ENCODE assay signal across 8 cellular contexts in genomic region chr10:18651324-18652007, GRCh38. TPM values are rescaled to one million over a fixed set of nuclear protein-coding genes. Genes with fewer than 3 reads are reported as not detected.
DNase-seq lines count a peak whose midpoint lies in the region; ATAC-seq, FAIRE-seq and TF ChIP-seq lines count a peak whose summit lies in the region.

NSUN6 (minus strand) TSS chr10:18651587; CDS start chr10:18651203, 384 bp downstream.

- H3K4me1 Mint-ChIP-seq in HFFc6 (ENCODE audit: low read depth): peaks cover 27% of the 10 kb centered on the region
- H3K4me1 Mint-ChIP-seq in activated naive CD8-positive, alpha-beta T cell treated with anti-CD3 and anti-CD28 coated beads for 36 hours: peaks cover 25% of the 10 kb centered on the region

- peak in 1 of 2 donors; percentile 68 for TF ChIP-seq POLR2A in tibial nerve (IDR thresholded peaks at IDR 0.05)

- WGBS in pancreas, 2 donors: 1% methylated on average over 38 to 39 of the region's 39 CpGs
- 0 to 1% methylated on average over 39 of the region's 39 CpGs for WGBS in tibial nerve, 2 donors

- H3K4me3 ChIP-seq in SU-DHL-6 (ENCODE audit: insufficient read depth, low read length, poor library complexity, severe bottlenecking) (peak within 1 kb of the TSS; percentile 98), pancreas (peak within 1 kb of the TSS; percentile 47 to 67 (median 56)), tibial nerve (peak within 1 kb of the TSS; percentile 61 to 74 (median 63))

- H3K9me3 Mint-ChIP-seq in HFFc6: no peaks in the 10 kb centered on the region
- H3K9me3 Mint-ChIP-seq in activated naive CD8-positive, alpha-beta T cell treated with anti-CD3 and anti-CD28 coated beads for 36 hours: no peaks in the 10 kb centered on the region

- ATAC-seq in Right ventricle myocardium superior (ENCODE audit: poor library complexity): peak; percentile 99
- ATAC-seq in pancreas: peak; percentile 98 to 99 (median 99)

- H3K9ac ChIP-seq in SU-DHL-6 (ENCODE audit: low read length): peak within 1 kb of the TSS; percentile 87

- no peaks in the 10 kb centered on the region for H4K20me1 ChIP-seq in SU-DHL-6 (ENCODE audit: low read depth, low read length)

- peak within 1 kb of the TSS; percentile 52 for H2AFZ ChIP-seq in SU-DHL-6 (ENCODE audit: low read depth, low read length, severe bottlenecking)

- peak within 1 kb of the TSS; percentile 96 for H3K27ac Mint-ChIP-seq in HFFc6
- peak within 1 kb of the TSS; percentile 95 for H3K27ac Mint-ChIP-seq in activated naive CD8-positive, alpha-beta T cell treated with anti-CD3 and anti-CD28 coated beads for 36 hours

- peak within 1 kb of the TSS; percentile 98 for H3K4me2 ChIP-seq in SU-DHL-6 (ENCODE audit: low read depth, low read length, poor library complexity, severe bottlenecking)

- DNase-seq in GM10248 (ENCODE audit: extremely low spot score) (peak; percentile 86), HFFc6 (peak; percentile 82), NCI-H1048 (lab: John Stamatoyannopoulos, UW) (peak; percentile 61), Right ventricle myocardium superior (peak; percentile 94), pancreas (peak; percentile 92 to 94 (median 92)), tibial nerve (ENCODE audit: low spot score in 2 of 2) (peak; percentile 81 to 88)
- peak; percentile 90 for DNase-seq in activated naive CD8-positive, alpha-beta T cell treated with anti-CD3 and anti-CD28 coated beads for 36 hours

- H3K36me3 ChIP-seq in SU-DHL-6 (ENCODE audit: low read length): peaks cover 5% of the 10 kb centered on the region; the same call in 1 of the 2 replicates
- peaks cover 0 to 5% (median 0%) of the 10 kb centered on the region in 3 donors for H3K36me3 ChIP-seq in pancreas
- peaks cover 0 to 6% (median 2%) of the 10 kb centered on the region in 3 donors for H3K36me3 ChIP-seq in tibial nerve

- TF ChIP-seq CTCF in GM10248 (IDR thresholded peaks at IDR 0.05; ENCODE audit: control extremely low read depth, extremely low read depth, low read depth, missing control alignments): no peak
- TF ChIP-seq CTCF in HFFc6 (IDR thresholded peaks at IDR 0.05): peak; percentile 29; the same call in 1 of the 2 replicates
- TF ChIP-seq CTCF in SU-DHL-6 (IDR thresholded peaks at IDR 0.05; ENCODE audit: insufficient read depth, low read length, poor library complexity, severe bottlenecking): no peak
- TF ChIP-seq CTCF in pancreas (IDR thresholded peaks at IDR 0.05): no peak
- TF ChIP-seq CTCF in tibial nerve (IDR thresholded peaks at IDR 0.05): peak in 2 of 5 experiments; percentile 8 to 28

- peak within 1 kb of the TSS; percentile 99 for H3K4me3 Mint-ChIP-seq in HFFc6
- H3K4me3 Mint-ChIP-seq in activated naive CD8-positive, alpha-beta T cell treated with anti-CD3 and anti-CD28 coated beads for 36 hours: peak within 1 kb of the TSS; percentile 95

- FAIRE-seq in pancreas (lab: Jason Lieb, UNC): peak; percentile 45

- H3K36me3 Mint-ChIP-seq in HFFc6 (ENCODE audit: low read depth): no peaks in the 10 kb centered on the region
- H3K36me3 Mint-ChIP-seq in activated naive CD8-positive, alpha-beta T cell treated with anti-CD3 and anti-CD28 coated beads for 36 hours: peaks cover 12% of the 10 kb centered on the region

- H3K9me3 ChIP-seq in SU-DHL-6 (ENCODE audit: insufficient read depth, low read length) (no peaks in the 10 kb centered on the region), pancreas (no peaks in the 10 kb centered on the region), tibial nerve (no peaks in the 10 kb centered on the region)

- H3K79me2 ChIP-seq in SU-DHL-6 (ENCODE audit: insufficient read depth, low read length): peaks cover 39% of the 10 kb centered on the region

- TF ChIP-seq EP300 in tibial nerve (IDR thresholded peaks at IDR 0.05): peak; percentile 89 to 96

- H3K27ac ChIP-seq in SU-DHL-6 (ENCODE audit: low read depth, low read length): peak within 1 kb of the TSS; percentile 75
- H3K27ac ChIP-seq in pancreas: peak within 1 kb of the TSS; percentile 67 to 97 (median 82)
- peak within 1 kb of the TSS; percentile 84 to 96 (median 90) for H3K27ac ChIP-seq in tibial nerve

- peaks cover 0 to 12% (median 3%) of the 10 kb centered on the region in 3 donors for H3K4me1 ChIP-seq in pancreas
- H3K4me1 ChIP-seq in tibial nerve: peaks cover 0 to 35% (median 20%) of the 10 kb centered on the region in 4 donors

- H3K27me3 ChIP-seq in SU-DHL-6 (ENCODE audit: low read length): no peaks in the 10 kb centered on the region
- no peaks in the 10 kb centered on the region for H3K27me3 ChIP-seq in pancreas
- H3K27me3 ChIP-seq in tibial nerve: no peaks in the 10 kb centered on the region

- peaks cover 6% of the 10 kb centered on the region; the same call in 1 of the 2 replicates for H3F3A ChIP-seq in SU-DHL-6 (ENCODE audit: insufficient read depth)

- no peaks in the 10 kb centered on the region for H3K9me2 ChIP-seq in SU-DHL-6 (replicated peaks; ENCODE audit: insufficient read depth, low read length)

- POLR2A ChIA-PET in GM10248 (lab: Yijun Ruan, JAX): no interaction called here

- CTCF ChIA-PET in GM10248 (lab: Yijun Ruan, JAX): no interaction called here

- intact Hi-C loops in Right ventricle myocardium superior (cut with DNase I) (loop anchor here (10.0 kb wide), 1 partner anchor 307 kb away; no protein-coding TSS in a partner anchor), pancreas (cut with DNase I) (no loop called here)

- H3K27me3 Mint-ChIP-seq in HFFc6 (ENCODE audit: insufficient read depth): no peaks in the 10 kb centered on the region
- H3K27me3 Mint-ChIP-seq in activated naive CD8-positive, alpha-beta T cell treated with anti-CD3 and anti-CD28 coated beads for 36 hours: no peaks in the 10 kb centered on the region

RNA-seq across cellular contexts. Expression of gene NSUN6, which starts in this region (rescaled TPM):
- total RNA-seq in HFFc6 (2021; fragmentation: NEBNext Ultra II Directional; extraction: Animal tissue kit (Norgen Biotek cat#: 25700)): 1 to 10 TPM; 3.7 to 6.0 (median 5.3) TPM
- 10 to 100 TPM; 13.0 to 15.5 TPM for total RNA-seq in activated naive CD8-positive, alpha-beta T cell treated with anti-CD3 and anti-CD28 coated beads for 36 hours
- total RNA-seq in Right ventricle myocardium superior (9.3 TPM), pancreas (10 to 100 TPM in 1 of 6 donors, 1 to 10 TPM in 5; 7.3 to 11.6 (median 8.5) TPM), tibial nerve (10 to 100 TPM; 15.6 to 30.6 (median 24.7) TPM)
- 10 to 100 TPM in 1 of 2 donors, 1 to 10 TPM in 1; 8.4 to 16.5 TPM for polyA plus RNA-seq in pancreas

Comparison
In these comparisons a context has a peak if more than half of its experiments do, and no peak if none do; other contexts are left out.
1. Peak in every context shown above with its lines: DNase-seq, ATAC-seq, H3K4me3 ChIP-seq and H3K27ac ChIP-seq.